31 cellular contexts compared by ENCODE assay signal in genomic region chr22:28936200-28936599, GRCh38.
"Had no signal": no experiment of that assay in that cellular context is flagged by ENCODE, and none has a peak within 500 bp of the region (broad histone marks: within the 10 kb centered on the region; RNA-seq: fewer than 3 reads in every experiment).

No MANE protein-coding gene starts in this region.

- H3K36me3 Mint-ChIP-seq: activated CD8-positive, alpha-beta memory T cell treated with anti-CD3 and anti-CD28 coated beads, Interleukin-2, amount 10 ng/mL, durations not matched to agents 7 days and 5 days; activated naive CD4-positive, alpha-beta T cell treated with anti-CD3 and anti-CD28 coated beads, Interleukin-2, amount 50 U/mL, for 72 hours; WTC11 had no signal

- H3K4me2 ChIP-seq: SK-N-SH had no signal

- H3K9me3 ChIP-seq: MG63, SJCRH30, SK-N-SH had no signal

- H3K4me1 ChIP-seq: SJCRH30 had no signal

- ATAC-seq: activated CD8-positive, alpha-beta memory T cell treated with anti-CD3 and anti-CD28 coated beads, Interleukin-2, amount 10 ng/mL, durations not matched to agents 7 days and 5 days; activated naive CD4-positive, alpha-beta T cell treated with anti-CD3 and anti-CD28 coated beads, Interleukin-2, amount 50 U/mL, for 72 hours; activated naive CD8-positive, alpha-beta T cell treated with anti-CD3 and anti-CD28 coated beads, Interleukin-2, amount 50 U/mL, for 24 hours; Panc1 had no signal

- H3K9me3 Mint-ChIP-seq: activated CD4-positive, alpha-beta T cell treated with anti-CD3 and anti-CD28 coated beads, Interleukin-2, amount 10 ng/mL, durations not matched to agents 24 days and 14 days; activated naive CD4-positive, alpha-beta T cell treated with anti-CD3 and anti-CD28 coated beads, Interleukin-2, amount 50 U/mL, for 72 hours; activated naive CD8-positive, alpha-beta T cell treated with anti-CD3 and anti-CD28 coated beads, Interleukin-2, amount 50 U/mL, for 24 hours; activated T-cell treated with anti-CD3 and anti-CD28 coated beads, Interleukin-2, amount 50 U/mL, for 24 hours; activated T-helper 1 cell treated with anti-CD3 and anti-CD28 coated beads, Interleukin-12 subunit alpha, Interleukin-12 subunit beta, Interleukin-2, Interleukin-4 antibody, amounts not matched to agents 30 ng/mL and 10 ng/mL and 1 ng/mL, durations not matched to agents 14 hours and 24 hours and 36 hours; T-helper 2 cell treated with Interferon-gamma antibody and Interleukin-4, amounts not matched to agents 5 μg/mL and 100 μg/mL, for 36 hours; WTC11 had no signal

- H3K27me3 ChIP-seq: brain microvascular endothelial cell, MG63, SJCRH30 had no signal

- H3K27ac Mint-ChIP-seq: activated CD4-positive, alpha-beta T cell treated with anti-CD3 and anti-CD28 coated beads, Interleukin-2, amount 10 ng/mL, durations not matched to agents 24 days and 14 days; activated CD8-positive, alpha-beta memory T cell treated with anti-CD3 and anti-CD28 coated beads, Interleukin-2, amount 10 ng/mL, durations not matched to agents 7 days and 5 days; activated naive CD4-positive, alpha-beta T cell treated with anti-CD3 and anti-CD28 coated beads, Interleukin-2, amount 50 U/mL, for 72 hours; activated naive CD8-positive, alpha-beta T cell treated with anti-CD3 and anti-CD28 coated beads, Interleukin-2, amount 50 U/mL, for 24 hours; activated T-cell treated with anti-CD3 and anti-CD28 coated beads, Interleukin-2, amount 50 U/mL, for 24 hours; activated T-helper 1 cell treated with anti-CD3 and anti-CD28 coated beads, Interleukin-12 subunit alpha, Interleukin-12 subunit beta, Interleukin-2, Interleukin-4 antibody, amounts not matched to agents 30 ng/mL and 10 ng/mL and 1 ng/mL, durations not matched to agents 14 hours and 24 hours and 36 hours; T-helper 2 cell treated with Interferon-gamma antibody and Interleukin-4, amounts not matched to agents 5 μg/mL and 100 μg/mL, for 36 hours had no signal

- H3K4me3 ChIP-seq: MG63, SJCRH30 had no signal

- DNase-seq: activated CD4-positive, alpha-beta T cell treated with anti-CD3 and anti-CD28 coated beads, Interleukin-2, amount 10 ng/mL, durations not matched to agents 24 days and 14 days; activated CD4-positive, alpha-beta T cell treated with anti-CD3 and anti-CD28 coated beads, Interleukin-2, amount 50 U/mL, for 48 hours; activated CD4-positive, CD25-positive, alpha-beta regulatory T cell treated with anti-CD3 and anti-CD28 coated beads, Interleukin-2, amount 50 U/mL, for 72 hours; activated CD8-positive, alpha-beta memory T cell treated with anti-CD3 and anti-CD28 coated beads, Interleukin-2, amount 10 ng/mL, durations not matched to agents 7 days and 5 days; activated effector memory CD4-positive, alpha-beta T cell treated with Interleukin-2 at 50 U/mL for 16 hours; activated naive CD4-positive, alpha-beta T cell; activated naive CD8-positive, alpha-beta T cell treated with anti-CD3 and anti-CD28 coated beads, Interleukin-2, amount 50 U/mL, for 24 hours; activated T-cell treated with anti-CD3 and anti-CD28 coated beads, Interleukin-2, amount 50 U/mL, for 24 hours; amniotic stem cell; brain microvascular endothelial cell; MG63; MV-4-11; NCI-H1105; NCI-H1436; NCI-H1694 treated with DMSO at 0.1 percent for 48 hours; NCI-H2029 treated with DMSO at 0.1 percent for 48 hours; NCI-H345; NCI-H510A; NCI-H526 treated with DMSO at 0.1 percent for 48 hours; NCI-H82; OCI-M1; Right ventricle myocardium superior; RPMI8226; SJCRH30; SK-N-SH; SW 1271 had no signal

- H3K4me1 Mint-ChIP-seq: activated CD4-positive, alpha-beta T cell treated with anti-CD3 and anti-CD28 coated beads, Interleukin-2, amount 10 ng/mL, durations not matched to agents 24 days and 14 days; activated CD8-positive, alpha-beta memory T cell treated with anti-CD3 and anti-CD28 coated beads, Interleukin-2, amount 10 ng/mL, durations not matched to agents 7 days and 5 days; activated naive CD8-positive, alpha-beta T cell treated with anti-CD3 and anti-CD28 coated beads, Interleukin-2, amount 50 U/mL, for 24 hours had no signal

- H3K36me3 ChIP-seq: brain microvascular endothelial cell, MG63, SJCRH30 had no signal

- H3K9ac ChIP-seq: SK-N-SH had no signal

- H3K4me3 Mint-ChIP-seq: activated CD4-positive, alpha-beta T cell treated with anti-CD3 and anti-CD28 coated beads, Interleukin-2, amount 10 ng/mL, durations not matched to agents 24 days and 14 days; activated CD8-positive, alpha-beta memory T cell treated with anti-CD3 and anti-CD28 coated beads, Interleukin-2, amount 10 ng/mL, durations not matched to agents 7 days and 5 days; activated naive CD8-positive, alpha-beta T cell treated with anti-CD3 and anti-CD28 coated beads, Interleukin-2, amount 50 U/mL, for 24 hours; activated T-cell treated with anti-CD3 and anti-CD28 coated beads, Interleukin-2, amount 50 U/mL, for 24 hours; activated T-helper 1 cell treated with anti-CD3 and anti-CD28 coated beads, Interleukin-12 subunit alpha, Interleukin-12 subunit beta, Interleukin-2, Interleukin-4 antibody, amounts not matched to agents 30 ng/mL and 10 ng/mL and 1 ng/mL, durations not matched to agents 14 hours and 24 hours and 36 hours; T-helper 2 cell treated with Interferon-gamma antibody and Interleukin-4, amounts not matched to agents 5 μg/mL and 100 μg/mL, for 36 hours; WTC11 had no signal

- H3K27ac ChIP-seq: brain microvascular endothelial cell, SJCRH30 had no signal
